ENCODE assay signal across 10 cellular contexts in the genomic region with DNA sequence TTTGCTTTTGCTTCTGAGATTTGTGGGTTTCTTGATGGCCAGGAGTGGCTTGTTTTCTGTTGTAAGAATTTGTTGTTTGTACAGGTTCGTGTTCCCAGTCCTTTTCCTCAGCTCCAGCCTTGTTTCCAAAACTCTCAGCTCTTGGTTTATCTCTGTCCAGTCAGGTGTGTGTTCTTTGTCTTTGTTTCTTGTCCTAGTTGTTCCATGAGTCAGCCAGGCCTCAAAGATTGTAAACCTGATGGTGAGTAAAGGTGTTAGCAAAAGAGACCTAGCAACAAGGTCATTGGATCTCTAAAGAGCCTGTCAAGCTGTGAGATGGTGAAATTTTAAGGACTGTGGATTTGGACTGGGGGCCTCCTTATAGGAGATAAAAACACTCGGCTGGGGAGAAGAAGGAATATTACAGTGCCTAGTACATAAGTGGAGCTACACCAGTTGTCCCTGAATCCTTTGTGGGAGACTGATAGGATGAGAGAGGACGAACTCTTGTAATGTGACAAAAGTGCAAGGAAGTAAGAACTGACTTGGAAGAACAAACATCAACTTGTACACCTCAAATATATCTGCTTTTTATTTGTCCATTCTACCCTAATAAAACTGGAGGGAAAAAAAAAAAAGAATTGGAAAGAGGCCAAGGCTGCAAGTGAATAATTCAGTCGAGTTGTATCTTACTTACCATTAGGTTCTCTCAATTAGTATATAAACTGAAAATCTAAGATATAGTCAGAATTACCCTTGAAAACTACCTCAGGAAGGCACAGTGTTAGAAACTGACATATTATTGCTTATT. TPM values are rescaled to one million over a fixed set of nuclear protein-coding genes. Genes with fewer than 3 reads are reported as not detected.
DNase-seq lines count a peak whose midpoint lies in the region; ATAC-seq and TF ChIP-seq lines count a peak whose summit lies in the region.
"Had no signal": no experiment of that assay in that cellular context is flagged by ENCODE, and none has a peak within 500 bp of the region (broad histone marks: within the 10 kb centered on the region; RNA-seq: fewer than 3 reads in every experiment).

No MANE protein-coding gene starts in this region.

- no peak for ATAC-seq in GM23338

- BruUV-seq in PC-9 (replicated peaks; lab: Mats Ljungman, UMichigan): no TSS peak

- no peaks in the 10 kb centered on the region for H3K9me3 Mint-ChIP-seq in GM23338
- no peaks in the 10 kb centered on the region for H3K9me3 Mint-ChIP-seq in progenitor cell of endocrine pancreas (ENCODE audit: low read depth)

- H3K79me2 ChIP-seq in GM23338 (replicated peaks; ENCODE audit: insufficient read depth) (peaks cover 62% of the 10 kb centered on the region), PC-9 (ENCODE audit: low read depth) (peaks cover 66% of the 10 kb centered on the region)

- CTCF ChIA-PET in PC-9 (lab: Charles Lee): interaction anchor here (0.5 to 5.7 kb wide), 15 partner anchors 9 to 1377 kb away, joined by 3 to 88 read pairs (median 5); a partner anchor contains a TSS

- POLR2A ChIA-PET in PC-9 (lab: Charles Lee; ENCODE audit: unreplicated experiment): interaction anchor here (0.5 to 0.8 kb wide), 9 partner anchors 9 to 337 kb away, joined by 3 to 24 read pairs (median 6); no protein-coding TSS in a partner anchor

- peaks cover 27% of the 10 kb centered on the region for H3K4me1 ChIP-seq in GM23338 (ENCODE audit: insufficient read depth)
- peaks cover 61% of the 10 kb centered on the region for H3K4me1 ChIP-seq in PC-9 (replicated peaks; ENCODE audit: insufficient read depth)
- peaks cover 63 to 64% of the 10 kb centered on the region in 2 donors for H3K4me1 ChIP-seq in duodenal mucosa (ENCODE audit: control insufficient read depth in 1 of 2, insufficient read depth in 2 of 2, low read length in 2 of 2)

- H4K20me1 ChIP-seq in GM23338 (replicated peaks; ENCODE audit: insufficient read depth) (no peaks in the 10 kb centered on the region; the same call in 1 of the 2 replicates), PC-9 (ENCODE audit: insufficient read depth) (no peaks in the 10 kb centered on the region)

- intact Hi-C loops in PC-9 (cut with micrococcal nuclease; ENCODE audit: unreplicated experiment): loop anchor here (1.0 to 10.0 kb wide), 16 partner anchors 22 to 1377 kb away; a partner anchor contains a TSS

- H3K9ac ChIP-seq in duodenal mucosa (ENCODE audit: low read depth in 1 of 2, low read length in 2 of 2): peak overlapping the region; percentile 36 to 59

- H3K27me3 ChIP-seq in GM23338 (ENCODE audit: insufficient read depth) (no peaks in the 10 kb centered on the region), PC-9 (ENCODE audit: insufficient read depth, low read depth) (no peaks in the 10 kb centered on the region), duodenal mucosa (ENCODE audit: control insufficient read depth in 1 of 2, insufficient read depth in 2 of 2, low read length in 2 of 2) (no peaks in the 10 kb centered on the region)

- TF ChIP-seq CTCF in GM23338 (conservative IDR thresholded peaks at IDR 0.05; ENCODE audit: low read depth in 2 of 2): no peak
- TF ChIP-seq CTCF in PC-9 (conservative IDR thresholded peaks at IDR 0.05): no peak
- no peak for TF ChIP-seq CTCF in progenitor cell of endocrine pancreas (IDR thresholded peaks at IDR 0.05; ENCODE audit: unreplicated experiment)

- no peak overlapping the region for H3K4me3 ChIP-seq in GM23338
- H3K4me3 ChIP-seq in PC-9: no peak overlapping the region
- no peak overlapping the region for H3K4me3 ChIP-seq in duodenal mucosa (ENCODE audit: low read depth in 1 of 2, low read length in 2 of 2)

- peaks cover 55% of the 10 kb centered on the region for H3K4me1 Mint-ChIP-seq in GM23338
- peaks cover 13% of the 10 kb centered on the region for H3K4me1 Mint-ChIP-seq in progenitor cell of endocrine pancreas (ENCODE audit: low read depth)

- peaks cover 33% of the 10 kb centered on the region for H3K36me3 Mint-ChIP-seq in GM23338 (ENCODE audit: low read depth)
- peaks cover 9% of the 10 kb centered on the region for H3K36me3 Mint-ChIP-seq in progenitor cell of endocrine pancreas (ENCODE audit: insufficient read depth)

- H3F3A ChIP-seq in GM23338 (replicated peaks; ENCODE audit: low read depth) (no peaks in the 10 kb centered on the region), PC-9 (ENCODE audit: insufficient read depth, low read depth) (peaks cover 56% of the 10 kb centered on the region)

- H3K27ac Mint-ChIP-seq in GM23338 (peak overlapping the region; percentile 6; the same call in 1 of the 2 replicates), progenitor cell of endocrine pancreas (peak overlapping the region; percentile 59)

- H3K9me2 ChIP-seq in GM23338 (ENCODE audit: insufficient read depth) (no peaks in the 10 kb centered on the region), PC-9 (ENCODE audit: insufficient read depth) (no peaks in the 10 kb centered on the region)

- DNase-seq in GM23338 (ENCODE audit: low spot score): no peak
- peak; percentile 56 to 95 for DNase-seq in PC-9
- DNase-seq in progenitor cell of endocrine pancreas (ENCODE audit: low spot score, unreplicated experiment): no peak
- DNase-seq in germinal center (ENCODE audit: low spot score): no peak
- no peak for DNase-seq in NCI-H1105 (lab: John Stamatoyannopoulos, UW)
- DNase-seq in NCI-H2227 treated with DMSO at 0.1 percent for 48 hours (lab: John Stamatoyannopoulos, UW): no peak
- no peak for DNase-seq in D341Med (ENCODE audit: low spot score)
- DNase-seq: erythroblast, NCI-H774 had no signal

- no peak overlapping the region for H3K4me2 ChIP-seq in GM23338
- H3K4me2 ChIP-seq in PC-9: peak overlapping the region; percentile 35

- H2AFZ ChIP-seq in GM23338 (no peak overlapping the region), PC-9 (no peak overlapping the region)

- H3K9me3 ChIP-seq in PC-9 (ENCODE audit: insufficient read depth, low read depth) (no peaks in the 10 kb centered on the region), duodenal mucosa (ENCODE audit: control insufficient read depth in 1 of 2, low read length in 2 of 2) (no peaks in the 10 kb centered on the region)

- H3K27ac ChIP-seq in GM23338 (ENCODE audit: low read depth) (0 out of 2 replicates have a peak overlapping the region, but pooled peaks have one; percentile 34), PC-9 (peak overlapping the region; percentile 61), duodenal mucosa (ENCODE audit: low read depth, low read length) (peak overlapping the region; percentile 22)

- H3K4me3 Mint-ChIP-seq in GM23338 (no peak overlapping the region), progenitor cell of endocrine pancreas (ENCODE audit: low read depth) (no peak overlapping the region)

- H3K27me3 Mint-ChIP-seq in GM23338 (ENCODE audit: insufficient read depth, low read depth, poor library complexity) (peaks cover 11% of the 10 kb centered on the region), progenitor cell of endocrine pancreas (peaks cover 7% of the 10 kb centered on the region)

- H3K36me3 ChIP-seq in GM23338 (ENCODE audit: insufficient read depth) (no peaks in the 10 kb centered on the region; the same call in 1 of the 2 replicates), PC-9 (ENCODE audit: low read depth) (peaks cover 19% of the 10 kb centered on the region), duodenal mucosa (ENCODE audit: control insufficient read depth in 1 of 2, insufficient read depth in 2 of 2, low read length in 2 of 2) (peaks cover 18 to 21% of the 10 kb centered on the region in 2 donors)

RNA-seq across cellular contexts. Expression of a gene that starts 37.1 kb away (rescaled TPM):
- total RNA-seq in GM23338 (2014; rRNA removed; shearing (Covaris generic)): 124 and 129 TPM in 2 replicates
- 28.6 and 32.9 TPM in 2 replicates for polyA plus RNA-seq in GM23338 (2016; fragmentation: Nextera tagmentation; extraction: Ambion mirVana)
- total RNA-seq in PC-9 (2021) (180 and 213 TPM in 2 replicates), progenitor cell of endocrine pancreas (69.5 and 83.8 TPM in 2 replicates)

Comparison
In these comparisons a context has a peak if more than half of its experiments do, and no peak if none do; other contexts are left out.
1. DNase-seq: peak in PC-9 (2 of 2); none in GM23338 (single experiment), progenitor cell of endocrine pancreas (single experiment), germinal center (single experiment), NCI-H1105 (single experiment), NCI-H2227 treated with DMSO at 0.1 percent for 48 hours (single experiment) and D341Med (single experiment).
2. Peak in every context shown above with its lines, with median percentiles within 50 percentile points of each other: H3K27ac ChIP-seq.